In genomic region chr2:182506606-182507005, GRCh38 we compare ENCODE assay signal across 11 cellular contexts.
DNase-seq lines count a peak whose midpoint lies in the region; ATAC-seq and TF ChIP-seq lines count a peak whose summit lies in the region.
"Had no signal": no experiment of that assay in that cellular context is flagged by ENCODE, and none has a peak within 500 bp of the region (broad histone marks: within the 10 kb centered on the region; RNA-seq: fewer than 3 reads in every experiment).

No MANE protein-coding gene starts in this region.

- H3K36me3 Mint-ChIP-seq in WTC11, result no peaks in the 10 kb centered on the region
- no peaks in the 10 kb centered on the region for H3K36me3 Mint-ChIP-seq in activated naive CD4-positive, alpha-beta T cell treated with anti-CD3 and anti-CD28 coated beads for 36 hours (ENCODE audit: low read depth)

- H3K9ac ChIP-seq in smooth muscle cell (ENCODE audit: low read depth), result no peak overlapping the region

- no peaks in the 10 kb centered on the region for H3K27me3 ChIP-seq in smooth muscle cell (ENCODE audit: low read depth)
- H3K27me3 ChIP-seq in BE2C, result no peaks in the 10 kb centered on the region
- H3K27me3 ChIP-seq: upper lobe of left lung had no signal

- H3F3A ChIP-seq in smooth muscle cell (ENCODE audit: low read depth), result peaks cover 25% of the 10 kb centered on the region

- H3K9me3 ChIP-seq in smooth muscle cell (replicated peaks; ENCODE audit: low read depth) (no peaks in the 10 kb centered on the region), BE2C (no peaks in the 10 kb centered on the region)
- H3K9me3 ChIP-seq: upper lobe of left lung had no signal

- H3K4me1 Mint-ChIP-seq in WTC11, result peaks cover 4% of the 10 kb centered on the region; the same call in 1 of the 2 replicates
- no peaks in the 10 kb centered on the region for H3K4me1 Mint-ChIP-seq in activated naive CD4-positive, alpha-beta T cell treated with anti-CD3 and anti-CD28 coated beads for 36 hours (ENCODE audit: low read depth)
- H3K4me1 Mint-ChIP-seq: nephron progenitor cell had no signal

- H3K27ac Mint-ChIP-seq in WTC11, result no peak overlapping the region
- no peak overlapping the region for H3K27ac Mint-ChIP-seq in activated naive CD4-positive, alpha-beta T cell treated with anti-CD3 and anti-CD28 coated beads for 36 hours
- H3K27ac Mint-ChIP-seq: nephron progenitor cell had no signal

- CTCF ChIA-PET in WTC11 (lab: Charles Lee), result no interaction called here
- CTCF ChIA-PET in activated naive CD4-positive, alpha-beta T cell treated with anti-CD3 and anti-CD28 coated beads for 36 hours (lab: Charles Lee), result no interaction called here

- H3K4me3 ChIP-seq in smooth muscle cell, result no peak overlapping the region
- no peak overlapping the region for H3K4me3 ChIP-seq in BE2C (ENCODE audit: low read depth, low read length)
- H3K4me3 ChIP-seq: upper lobe of left lung had no signal

- H3K27me3 Mint-ChIP-seq in WTC11 (ENCODE audit: low read depth), result no peaks in the 10 kb centered on the region
- H3K27me3 Mint-ChIP-seq in activated naive CD4-positive, alpha-beta T cell treated with anti-CD3 and anti-CD28 coated beads for 36 hours (ENCODE audit: low read depth), result no peaks in the 10 kb centered on the region

- peaks cover 22% of the 10 kb centered on the region for H3K4me1 ChIP-seq in smooth muscle cell (ENCODE audit: low read depth)
- no peaks in the 10 kb centered on the region for H3K4me1 ChIP-seq in BE2C
- H3K4me1 ChIP-seq: upper lobe of left lung had no signal

- POLR2A ChIA-PET in WTC11 (lab: Charles Lee), result no interaction called here

- no peak overlapping the region for H3K4me2 ChIP-seq in smooth muscle cell

- no peak for TF ChIP-seq CTCF in WTC11 (IDR thresholded peaks at IDR 0.05)
- TF ChIP-seq CTCF in smooth muscle cell (IDR thresholded peaks at IDR 0.05; ENCODE audit: borderline replicate concordance, insufficient read depth, poor library complexity, severe bottlenecking), result no peak
- TF ChIP-seq CTCF in BE2C (IDR thresholded peaks at IDR 0.05; ENCODE audit: low read depth, low read length), result no peak

- no peaks in the 10 kb centered on the region for H3K79me2 ChIP-seq in smooth muscle cell (ENCODE audit: low read depth)

- intact Hi-C loops in activated naive CD4-positive, alpha-beta T cell treated with anti-CD3 and anti-CD28 coated beads for 36 hours (cut with micrococcal nuclease), result no loop called here

- peak; percentile 26; the same call in 1 of the 2 replicates for ATAC-seq in WTC11

- no peak overlapping the region for H3K4me3 Mint-ChIP-seq in WTC11
- no peak overlapping the region for H3K4me3 Mint-ChIP-seq in activated naive CD4-positive, alpha-beta T cell treated with anti-CD3 and anti-CD28 coated beads for 36 hours
- H3K4me3 Mint-ChIP-seq: nephron progenitor cell had no signal

- H3K27ac ChIP-seq in smooth muscle cell (ENCODE audit: low read depth), result peak overlapping the region; percentile 82
- H3K27ac ChIP-seq: upper lobe of left lung had no signal

- H2AFZ ChIP-seq in smooth muscle cell (ENCODE audit: low read depth), result no peak overlapping the region

- DNase-seq in NCI-H1417 (lab: John Stamatoyannopoulos, UW) (peak in 2 of 3 experiments; percentile 27 to 68), NCI-H1417 treated with DMSO at 0.1 percent for 48 hours (lab: John Stamatoyannopoulos, UW) (no peak), WTC11 (ENCODE audit: low spot score) (no peak), glomerular visceral epithelial cell (ENCODE audit: extremely low spot score) (peak; percentile 16), smooth muscle cell (lab: John Stamatoyannopoulos, UW; ENCODE audit: unreplicated experiment) (no peak), HuH-7 (ENCODE audit: low spot score) (no peak), BE2C (no peak)
- no peak for DNase-seq in activated naive CD4-positive, alpha-beta T cell treated with anti-CD3 and anti-CD28 coated beads for 36 hours
- DNase-seq: activated gamma-delta T cell, nephron progenitor cell, upper lobe of left lung had no signal

- H3K36me3 ChIP-seq in smooth muscle cell (ENCODE audit: low read depth) (no peaks in the 10 kb centered on the region), BE2C (no peaks in the 10 kb centered on the region)
- H3K36me3 ChIP-seq: upper lobe of left lung had no signal

- H4K20me1 ChIP-seq in smooth muscle cell (ENCODE audit: low read depth), result no peaks in the 10 kb centered on the region

- no peaks in the 10 kb centered on the region for H3K9me3 Mint-ChIP-seq in WTC11
- no peaks in the 10 kb centered on the region for H3K9me3 Mint-ChIP-seq in activated naive CD4-positive, alpha-beta T cell treated with anti-CD3 and anti-CD28 coated beads for 36 hours
- H3K9me3 Mint-ChIP-seq: nephron progenitor cell had no signal

TF ChIP-seq in WTC11, 78 proteins besides CTCF, POLR2A, EP300 and RAD21:
- TF ChIP-seq NR2C2 (CRISPR knock-in tag; IDR thresholded peaks at IDR 0.05) (no peak), CBFB (CRISPR knock-in tag; IDR thresholded peaks at IDR 0.05; ENCODE audit: low read depth) (no peak), ZNF425 (CRISPR knock-in tag; conservative IDR thresholded peaks at IDR 0.05) (no peak)
- TF ChIP-seq, protein P1, sequence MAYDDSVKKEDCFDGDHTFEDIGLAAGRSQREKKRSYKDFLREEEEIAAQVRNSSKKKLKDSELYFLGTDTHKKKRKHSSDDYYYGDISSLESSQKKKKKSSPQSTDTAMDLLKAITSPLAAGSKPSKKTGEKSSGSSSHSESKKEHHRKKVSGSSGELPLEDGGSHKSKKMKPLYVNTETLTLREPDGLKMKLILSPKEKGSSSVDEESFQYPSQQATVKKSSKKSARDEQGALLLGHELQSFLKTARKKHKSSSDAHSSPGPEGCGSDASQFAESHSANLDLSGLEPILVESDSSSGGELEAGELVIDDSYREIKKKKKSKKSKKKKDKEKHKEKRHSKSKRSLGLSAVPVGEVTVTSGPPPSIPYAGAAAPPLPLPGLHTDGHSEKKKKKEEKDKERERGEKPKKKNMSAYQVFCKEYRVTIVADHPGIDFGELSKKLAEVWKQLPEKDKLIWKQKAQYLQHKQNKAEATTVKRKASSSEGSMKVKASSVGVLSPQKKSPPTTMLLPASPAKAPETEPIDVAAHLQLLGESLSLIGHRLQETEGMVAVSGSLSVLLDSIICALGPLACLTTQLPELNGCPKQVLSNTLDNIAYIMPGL (CRISPR knock-in tag; IDR thresholded peaks at IDR 0.05), result no peak
- TF ChIP-seq, protein P2, sequence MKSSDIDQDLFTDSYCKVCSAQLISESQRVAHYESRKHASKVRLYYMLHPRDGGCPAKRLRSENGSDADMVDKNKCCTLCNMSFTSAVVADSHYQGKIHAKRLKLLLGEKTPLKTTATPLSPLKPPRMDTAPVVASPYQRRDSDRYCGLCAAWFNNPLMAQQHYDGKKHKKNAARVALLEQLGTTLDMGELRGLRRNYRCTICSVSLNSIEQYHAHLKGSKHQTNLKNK (CRISPR knock-in tag; IDR thresholded peaks at IDR 0.05), result no peak
TF ChIP-seq in WTC11: peak in this region for 0.

Comparison
In these comparisons a context has a peak if more than half of its experiments do, and no peak if none do; other contexts are left out.
1. DNase-seq: peak in NCI-H1417 (2 of 3) and glomerular visceral epithelial cell (single experiment); none in NCI-H1417 treated with DMSO at 0.1 percent for 48 hours (single experiment), WTC11 (single experiment), smooth muscle cell (single experiment), HuH-7 (single experiment), BE2C (single experiment) and activated naive CD4-positive, alpha-beta T cell treated with anti-CD3 and anti-CD28 coated beads for 36 hours (single experiment).